ENCODE assay signal across 2 cellular contexts in the genomic region with DNA sequence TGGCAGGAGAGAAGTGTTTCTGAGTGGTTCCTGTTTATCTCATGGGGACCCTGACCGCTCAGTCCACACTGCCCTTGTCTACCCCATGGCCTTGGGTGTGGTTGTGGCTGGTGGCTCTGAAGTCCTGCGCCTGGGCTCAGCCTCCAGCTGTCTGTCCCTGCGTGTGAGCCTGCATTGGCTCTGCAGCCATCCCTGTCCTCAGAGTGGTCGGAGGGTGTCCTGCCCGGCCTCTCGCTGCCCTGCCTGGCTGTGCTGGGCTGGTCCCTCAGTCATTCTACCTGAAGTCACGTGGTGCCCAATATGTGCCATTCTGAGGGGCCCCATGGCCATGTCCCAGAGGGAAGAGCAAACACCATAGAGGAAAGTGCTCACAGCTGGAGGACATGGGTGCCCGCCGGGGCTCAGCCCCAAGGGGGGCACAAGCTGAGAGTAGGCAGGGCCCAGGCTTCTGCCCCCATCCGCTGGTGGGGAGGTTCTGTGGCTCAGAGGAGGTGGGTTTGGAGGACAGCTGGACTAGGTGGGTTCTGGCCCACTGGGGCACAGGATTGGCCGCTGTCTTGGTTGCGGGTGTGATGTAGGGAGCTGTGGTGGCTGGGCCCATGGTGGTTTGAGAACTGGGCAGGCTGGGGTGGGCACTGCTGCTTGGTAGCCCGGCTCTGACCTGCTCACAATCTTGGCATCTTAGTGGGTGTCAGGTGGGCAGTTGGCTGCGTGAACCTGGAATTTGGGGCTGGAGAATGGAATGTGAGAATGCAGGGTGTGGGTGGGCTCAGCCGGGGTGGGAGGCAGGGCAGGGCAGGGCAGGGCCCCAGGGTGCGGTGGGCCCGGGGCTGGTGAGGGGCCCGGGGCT.
TF ChIP-seq lines count a peak whose summit lies in the region.

No MANE protein-coding gene starts in this region.

TF ChIP-seq in SK-N-SH, 30 proteins besides CTCF, POLR2A, EP300 and RAD21 (continued from another document):
- TF ChIP-seq, protein P1, sequence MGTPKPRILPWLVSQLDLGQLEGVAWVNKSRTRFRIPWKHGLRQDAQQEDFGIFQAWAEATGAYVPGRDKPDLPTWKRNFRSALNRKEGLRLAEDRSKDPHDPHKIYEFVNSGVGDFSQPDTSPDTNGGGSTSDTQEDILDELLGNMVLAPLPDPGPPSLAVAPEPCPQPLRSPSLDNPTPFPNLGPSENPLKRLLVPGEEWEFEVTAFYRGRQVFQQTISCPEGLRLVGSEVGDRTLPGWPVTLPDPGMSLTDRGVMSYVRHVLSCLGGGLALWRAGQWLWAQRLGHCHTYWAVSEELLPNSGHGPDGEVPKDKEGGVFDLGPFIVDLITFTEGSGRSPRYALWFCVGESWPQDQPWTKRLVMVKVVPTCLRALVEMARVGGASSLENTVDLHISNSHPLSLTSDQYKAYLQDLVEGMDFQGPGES (IDR thresholded peaks at IDR 0.05; ENCODE audit: low read depth, low read length), result no peak
- no peak for TF ChIP-seq GABPA (IDR thresholded peaks at IDR 0.05; ENCODE audit: low read depth)
- TF ChIP-seq MXI1 (IDR thresholded peaks at IDR 0.05; ENCODE audit: low read depth, low read length), result no peak
- no peak for TF ChIP-seq FOXJ3 (CRISPR knock-in tag; IDR thresholded peaks at IDR 0.05)
- no peak for TF ChIP-seq YY1 (IDR thresholded peaks at IDR 0.05; ENCODE audit: low read depth)
- TF ChIP-seq FOXM1 (IDR thresholded peaks at IDR 0.05; ENCODE audit: low read depth), result no peak
- no peak for TF ChIP-seq SIN3A (IDR thresholded peaks at IDR 0.05; ENCODE audit: borderline replicate concordance, low read depth, low read length)
- no peak for TF ChIP-seq MAX (IDR thresholded peaks at IDR 0.05; ENCODE audit: low read depth)
- no peak for TF ChIP-seq RCOR1 (IDR thresholded peaks at IDR 0.05; ENCODE audit: low read length)
- TF ChIP-seq, protein P2, sequence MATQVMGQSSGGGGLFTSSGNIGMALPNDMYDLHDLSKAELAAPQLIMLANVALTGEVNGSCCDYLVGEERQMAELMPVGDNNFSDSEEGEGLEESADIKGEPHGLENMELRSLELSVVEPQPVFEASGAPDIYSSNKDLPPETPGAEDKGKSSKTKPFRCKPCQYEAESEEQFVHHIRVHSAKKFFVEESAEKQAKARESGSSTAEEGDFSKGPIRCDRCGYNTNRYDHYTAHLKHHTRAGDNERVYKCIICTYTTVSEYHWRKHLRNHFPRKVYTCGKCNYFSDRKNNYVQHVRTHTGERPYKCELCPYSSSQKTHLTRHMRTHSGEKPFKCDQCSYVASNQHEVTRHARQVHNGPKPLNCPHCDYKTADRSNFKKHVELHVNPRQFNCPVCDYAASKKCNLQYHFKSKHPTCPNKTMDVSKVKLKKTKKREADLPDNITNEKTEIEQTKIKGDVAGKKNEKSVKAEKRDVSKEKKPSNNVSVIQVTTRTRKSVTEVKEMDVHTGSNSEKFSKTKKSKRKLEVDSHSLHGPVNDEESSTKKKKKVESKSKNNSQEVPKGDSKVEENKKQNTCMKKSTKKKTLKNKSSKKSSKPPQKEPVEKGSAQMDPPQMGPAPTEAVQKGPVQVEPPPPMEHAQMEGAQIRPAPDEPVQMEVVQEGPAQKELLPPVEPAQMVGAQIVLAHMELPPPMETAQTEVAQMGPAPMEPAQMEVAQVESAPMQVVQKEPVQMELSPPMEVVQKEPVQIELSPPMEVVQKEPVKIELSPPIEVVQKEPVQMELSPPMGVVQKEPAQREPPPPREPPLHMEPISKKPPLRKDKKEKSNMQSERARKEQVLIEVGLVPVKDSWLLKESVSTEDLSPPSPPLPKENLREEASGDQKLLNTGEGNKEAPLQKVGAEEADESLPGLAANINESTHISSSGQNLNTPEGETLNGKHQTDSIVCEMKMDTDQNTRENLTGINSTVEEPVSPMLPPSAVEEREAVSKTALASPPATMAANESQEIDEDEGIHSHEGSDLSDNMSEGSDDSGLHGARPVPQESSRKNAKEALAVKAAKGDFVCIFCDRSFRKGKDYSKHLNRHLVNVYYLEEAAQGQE (IDR thresholded peaks at IDR 0.05; ENCODE audit: low read depth, low read length), result no peak
- no peak for TF ChIP-seq NRF1 (IDR thresholded peaks at IDR 0.05; ENCODE audit: low read depth, low read length)
- no peak for TF ChIP-seq EZH2phosphoT487 (IDR thresholded peaks at IDR 0.05; ENCODE audit: borderline replicate concordance, low read depth)

TF ChIP-seq in SK-N-SH treated with all-trans-retinoic acid at 6 μM for 48 hours, 23 proteins besides CTCF, POLR2A, EP300 and RAD21 (continued from another document):
- TF ChIP-seq, protein P3, sequence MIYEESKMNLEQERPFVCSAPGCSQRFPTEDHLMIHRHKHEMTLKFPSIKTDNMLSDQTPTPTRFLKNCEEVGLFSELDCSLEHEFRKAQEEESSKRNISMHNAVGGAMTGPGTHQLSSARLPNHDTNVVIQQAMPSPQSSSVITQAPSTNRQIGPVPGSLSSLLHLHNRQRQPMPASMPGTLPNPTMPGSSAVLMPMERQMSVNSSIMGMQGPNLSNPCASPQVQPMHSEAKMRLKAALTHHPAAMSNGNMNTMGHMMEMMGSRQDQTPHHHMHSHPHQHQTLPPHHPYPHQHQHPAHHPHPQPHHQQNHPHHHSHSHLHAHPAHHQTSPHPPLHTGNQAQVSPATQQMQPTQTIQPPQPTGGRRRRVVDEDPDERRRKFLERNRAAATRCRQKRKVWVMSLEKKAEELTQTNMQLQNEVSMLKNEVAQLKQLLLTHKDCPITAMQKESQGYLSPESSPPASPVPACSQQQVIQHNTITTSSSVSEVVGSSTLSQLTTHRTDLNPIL (CRISPR knock-in tag; IDR thresholded peaks at IDR 0.05; ENCODE audit: low read depth), result no peak
- TF ChIP-seq CSDC2 (CRISPR knock-in tag; IDR thresholded peaks at IDR 0.05) (no peak), ZNF565 (CRISPR knock-in tag; conservative IDR thresholded peaks at IDR 0.05; ENCODE audit: low read depth) (no peak), OSR1 (CRISPR knock-in tag; IDR thresholded peaks at IDR 0.05) (no peak), SNAI2 (CRISPR knock-in tag; IDR thresholded peaks at IDR 0.05) (no peak), PPARA (CRISPR knock-in tag; IDR thresholded peaks at IDR 0.05; ENCODE audit: borderline replicate concordance) (no peak), TCF4 (CRISPR knock-in tag; IDR thresholded peaks at IDR 0.05; ENCODE audit: borderline replicate concordance) (no peak)
- TF ChIP-seq, protein P4, sequence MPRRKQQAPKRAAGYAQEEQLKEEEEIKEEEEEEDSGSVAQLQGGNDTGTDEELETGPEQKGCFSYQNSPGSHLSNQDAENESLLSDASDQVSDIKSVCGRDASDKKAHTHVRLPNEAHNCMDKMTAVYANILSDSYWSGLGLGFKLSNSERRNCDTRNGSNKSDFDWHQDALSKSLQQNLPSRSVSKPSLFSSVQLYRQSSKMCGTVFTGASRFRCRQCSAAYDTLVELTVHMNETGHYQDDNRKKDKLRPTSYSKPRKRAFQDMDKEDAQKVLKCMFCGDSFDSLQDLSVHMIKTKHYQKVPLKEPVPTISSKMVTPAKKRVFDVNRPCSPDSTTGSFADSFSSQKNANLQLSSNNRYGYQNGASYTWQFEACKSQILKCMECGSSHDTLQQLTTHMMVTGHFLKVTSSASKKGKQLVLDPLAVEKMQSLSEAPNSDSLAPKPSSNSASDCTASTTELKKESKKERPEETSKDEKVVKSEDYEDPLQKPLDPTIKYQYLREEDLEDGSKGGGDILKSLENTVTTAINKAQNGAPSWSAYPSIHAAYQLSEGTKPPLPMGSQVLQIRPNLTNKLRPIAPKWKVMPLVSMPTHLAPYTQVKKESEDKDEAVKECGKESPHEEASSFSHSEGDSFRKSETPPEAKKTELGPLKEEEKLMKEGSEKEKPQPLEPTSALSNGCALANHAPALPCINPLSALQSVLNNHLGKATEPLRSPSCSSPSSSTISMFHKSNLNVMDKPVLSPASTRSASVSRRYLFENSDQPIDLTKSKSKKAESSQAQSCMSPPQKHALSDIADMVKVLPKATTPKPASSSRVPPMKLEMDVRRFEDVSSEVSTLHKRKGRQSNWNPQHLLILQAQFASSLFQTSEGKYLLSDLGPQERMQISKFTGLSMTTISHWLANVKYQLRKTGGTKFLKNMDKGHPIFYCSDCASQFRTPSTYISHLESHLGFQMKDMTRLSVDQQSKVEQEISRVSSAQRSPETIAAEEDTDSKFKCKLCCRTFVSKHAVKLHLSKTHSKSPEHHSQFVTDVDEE (CRISPR knock-in tag; IDR thresholded peaks at IDR 0.05), result no peak
- TF ChIP-seq, protein P5, sequence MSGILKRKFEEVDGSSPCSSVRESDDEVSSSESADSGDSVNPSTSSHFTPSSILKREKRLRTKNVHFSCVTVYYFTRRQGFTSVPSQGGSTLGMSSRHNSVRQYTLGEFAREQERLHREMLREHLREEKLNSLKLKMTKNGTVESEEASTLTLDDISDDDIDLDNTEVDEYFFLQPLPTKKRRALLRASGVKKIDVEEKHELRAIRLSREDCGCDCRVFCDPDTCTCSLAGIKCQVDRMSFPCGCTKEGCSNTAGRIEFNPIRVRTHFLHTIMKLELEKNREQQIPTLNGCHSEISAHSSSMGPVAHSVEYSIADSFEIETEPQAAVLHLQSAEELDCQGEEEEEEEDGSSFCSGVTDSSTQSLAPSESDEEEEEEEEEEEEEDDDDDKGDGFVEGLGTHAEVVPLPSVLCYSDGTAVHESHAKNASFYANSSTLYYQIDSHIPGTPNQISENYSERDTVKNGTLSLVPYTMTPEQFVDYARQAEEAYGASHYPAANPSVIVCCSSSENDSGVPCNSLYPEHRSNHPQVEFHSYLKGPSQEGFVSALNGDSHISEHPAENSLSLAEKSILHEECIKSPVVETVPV (CRISPR knock-in tag; IDR thresholded peaks at IDR 0.05), result no peak
